15 cellular contexts compared by ENCODE assay signal in the genomic region with DNA sequence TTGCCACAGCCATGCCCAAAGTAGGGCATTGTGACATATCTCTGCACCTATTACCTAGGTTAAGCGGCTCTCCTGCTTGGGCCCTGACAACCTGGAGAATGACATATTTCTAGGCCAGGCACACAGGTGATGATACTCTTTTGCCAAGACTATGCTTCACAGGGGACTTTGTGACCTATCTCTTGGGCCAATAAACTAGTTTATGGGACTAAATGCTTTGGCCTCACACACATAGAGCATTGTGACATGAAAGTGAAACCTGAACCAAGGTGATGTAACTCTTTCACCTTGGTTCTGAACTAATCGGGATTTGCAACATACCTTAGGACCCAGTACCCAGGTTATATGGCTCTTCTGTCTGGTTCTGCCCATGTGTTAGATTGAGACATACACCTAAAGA. TPM values are rescaled to one million over a fixed set of nuclear protein-coding genes. Genes with fewer than 3 reads are reported as not detected.
"Had no signal": no experiment of that assay in that cellular context is flagged by ENCODE, and none has a peak within 500 bp of the region (broad histone marks: within the 10 kb centered on the region; RNA-seq: fewer than 3 reads in every experiment).

No MANE protein-coding gene starts in this region.

RNA-seq across cellular contexts. Expression of a gene that starts 19.0 kb away (rescaled TPM):
- total RNA-seq: activated B cell treated with CpG ODN at 0.5 μM for 24 hours; activated CD4-positive, alpha-beta memory T cell treated with anti-CD3 and anti-CD28 coated beads for 36 hours; activated CD4-positive, alpha-beta memory T cell treated with anti-CD3 and anti-CD28 coated beads, Interleukin-2, amount 10 ng/mL, durations not matched to agents 7 days and 5 days; activated CD4-positive, alpha-beta T cell treated with anti-CD3 and anti-CD28 coated beads for 36 hours; activated CD4-positive, alpha-beta T cell treated with anti-CD3 and anti-CD28 coated beads, Interleukin-2, amount 10 ng/mL, durations not matched to agents 24 days and 14 days; activated CD4-positive, alpha-beta T cell treated with anti-CD3 and anti-CD28 coated beads, Interleukin-2, amount 10 ng/mL, durations not matched to agents 7 days and 5 days; activated CD8-positive, alpha-beta memory T cell treated with anti-CD3 and anti-CD28 coated beads for 36 hours; activated CD8-positive, alpha-beta memory T cell treated with anti-CD3 and anti-CD28 coated beads, Interleukin-2, amount 10 ng/mL, durations not matched to agents 7 days and 5 days; activated CD8-positive, alpha-beta T cell treated with anti-CD3 and anti-CD28 coated beads for 36 hours; activated CD8-positive, alpha-beta T cell treated with anti-CD3 and anti-CD28 coated beads, Interleukin-2, amount 10 ng/mL, durations not matched to agents 7 days and 5 days; T-cell; T-helper 1 cell treated with Interleukin-12 subunit alpha and Interleukin-12 subunit beta and Interleukin-4 antibody, amounts not matched to agents 30 ng/mL and 1 ng/mL, for 36 hours; T-helper 17 cell; T-helper 2 cell treated with Interferon-gamma antibody and Interleukin-4, amounts not matched to agents 100 ng/mL and 5 ng/mL, for 36 hours; WTC11 had no signal
